ENCODE assay signal across 7 cellular contexts in the genomic region with DNA sequence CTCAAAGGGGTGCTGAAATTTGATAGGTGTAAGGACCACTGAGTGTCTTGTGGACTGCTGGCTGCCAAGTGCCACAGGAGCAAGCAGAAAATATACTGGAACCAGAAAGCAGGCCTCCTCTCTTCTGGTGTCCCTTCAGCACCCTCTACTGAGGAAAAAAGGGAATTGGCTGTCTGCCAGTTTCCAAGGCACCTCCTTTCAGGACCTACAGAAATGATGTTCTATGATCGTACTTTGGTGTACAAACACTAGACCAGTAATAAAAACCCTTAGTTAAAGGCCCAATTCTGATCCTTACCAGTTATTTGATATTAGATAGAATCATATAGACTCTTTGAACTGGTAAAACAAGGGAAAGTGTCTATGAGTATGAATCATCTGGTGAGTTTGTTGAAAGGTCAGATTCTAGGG. TPM values are rescaled to one million over a fixed set of nuclear protein-coding genes. Genes with fewer than 3 reads are reported as not detected.
DNase-seq lines count a peak whose midpoint lies in the region; ATAC-seq and TF ChIP-seq lines count a peak whose summit lies in the region.

No MANE protein-coding gene starts in this region.

- ATAC-seq in left ventricle myocardium superior (peak; percentile 75), HG02763 (IDR thresholded peaks at IDR 0.05; ENCODE audit: unreplicated experiment) (no peak)

- H3K36me3 ChIP-seq in GM06990 (ENCODE audit: control insufficient read depth, insufficient read depth, low read length): no peaks in the 10 kb centered on the region; the same call in 1 of the 2 replicates
- peaks cover 4% of the 10 kb centered on the region for H3K36me3 ChIP-seq in adipocyte (ENCODE audit: control insufficient read depth, insufficient read depth, low read length, severe bottlenecking)

- DNase-seq in GM06990 (ENCODE audit: extremely low read depth, insufficient read length) (peak; percentile 13), M059J (ENCODE audit: low read depth) (peak; percentile 74), RPMI7951 (ENCODE audit: low read depth) (peak; percentile 70), adipocyte (ENCODE audit: low read depth) (peak; percentile 85), left ventricle myocardium superior (no peak), retina (peak; percentile 64)

- no peaks in the 10 kb centered on the region for H3K27me3 ChIP-seq in GM06990 (replicated peaks; ENCODE audit: control insufficient read depth, insufficient read depth, low read length)
- no peaks in the 10 kb centered on the region for H3K27me3 ChIP-seq in adipocyte (replicated peaks; ENCODE audit: control insufficient read depth, insufficient read depth, low read length)

- H3K9me3 ChIP-seq in adipocyte (ENCODE audit: control insufficient read depth, low read length): no peaks in the 10 kb centered on the region

- H3K4me1 ChIP-seq in adipocyte (ENCODE audit: control insufficient read depth, insufficient read depth, low read length): peaks cover 15% of the 10 kb centered on the region

- intact Hi-C loops in left ventricle myocardium superior (cut with micrococcal nuclease): no loop called here

- H3K4me3 ChIP-seq in GM06990 (replicated peaks; ENCODE audit: low read depth, low read length): no peak overlapping the region
- no peak overlapping the region for H3K4me3 ChIP-seq in adipocyte (ENCODE audit: low read length)

- TF ChIP-seq CTCF in GM06990 (IDR thresholded peaks at IDR 0.05; ENCODE audit: insufficient read depth, low read length, poor library complexity, severe bottlenecking): peak; percentile 55

- H3K9ac ChIP-seq in adipocyte (ENCODE audit: low read length): no peak overlapping the region

RNA-seq across cellular contexts. Expression of gene BCAS3, which starts 35.8 kb away (rescaled TPM):
- total RNA-seq in M059J (2014; rRNA removed; shearing (Covaris generic)): 5.2 and 9.3 TPM in 2 replicates
- 7.6 and 11.2 TPM in 2 replicates for total RNA-seq in RPMI7951 (2014; rRNA removed; shearing (Covaris generic))
- total RNA-seq in left ventricle myocardium superior: 15.9 TPM

RNA-seq across cellular contexts. Expression of gene PPM1D, which starts 41.8 kb away (rescaled TPM):
- 9.0 and 10.6 TPM in 2 replicates for total RNA-seq in M059J (2014; rRNA removed; shearing (Covaris generic))
- total RNA-seq in RPMI7951 (2014; rRNA removed; shearing (Covaris generic)): 5.5 and 6.0 TPM in 2 replicates
- 7.4 TPM for total RNA-seq in left ventricle myocardium superior
